Comparison of ENCODE assay signal across 8 cellular contexts in genomic region chr5:173890195-173890951, GRCh38. TPM values are rescaled to one million over a fixed set of nuclear protein-coding genes. Genes with fewer than 3 reads are reported as not detected.
DNase-seq lines count a peak whose midpoint lies in the region; ATAC-seq, FAIRE-seq and TF ChIP-seq lines count a peak whose summit lies in the region.

No MANE protein-coding gene starts in this region.

- TF ChIP-seq CTCF in endothelial cell (IDR thresholded peaks at IDR 0.05; ENCODE audit: unreplicated experiment) = no peak

- intact Hi-C loops in naive thymus-derived CD4-positive, alpha-beta T cell (cut with micrococcal nuclease) = no loop called here

- H3K27me3 ChIP-seq in naive thymus-derived CD4-positive, alpha-beta T cell (ENCODE audit: control insufficient read depth in 2 of 2, insufficient read depth in 2 of 2, low read length in 2 of 2) = no peaks in the 10 kb centered on the region

- no peak overlapping the region for H3K4me3 ChIP-seq in naive thymus-derived CD4-positive, alpha-beta T cell (ENCODE audit: low read length)

- H3K27me3 Mint-ChIP-seq in endothelial cell (ENCODE audit: unreplicated experiment) = peaks cover 8% of the 10 kb centered on the region
- no peaks in the 10 kb centered on the region for H3K27me3 Mint-ChIP-seq in naive thymus-derived CD4-positive, alpha-beta T cell

- H3K9me3 Mint-ChIP-seq in endothelial cell (ENCODE audit: unreplicated experiment) = no peaks in the 10 kb centered on the region
- H3K9me3 Mint-ChIP-seq in naive thymus-derived CD4-positive, alpha-beta T cell = peaks cover 0 to 7% (median 0%) of the 10 kb centered on the region in 11 donors

- no peaks in the 10 kb centered on the region for H3K36me3 Mint-ChIP-seq in endothelial cell (ENCODE audit: low read depth, unreplicated experiment)
- H3K36me3 Mint-ChIP-seq in naive thymus-derived CD4-positive, alpha-beta T cell = peaks cover 0 to 18% (median 4%) of the 10 kb centered on the region in 5 donors

- TF ChIP-seq POLR2A in H54 (IDR thresholded peaks at IDR 0.05; ENCODE audit: low read depth, low read length) = no peak

- CTCF ChIA-PET in naive thymus-derived CD4-positive, alpha-beta T cell (lab: Charles Lee) = interaction anchor here (0.8 to 2.6 kb wide), 3 partner anchors 11 to 35 kb away, joined by 4 to 8 read pairs (median 4); no protein-coding TSS in a partner anchor

- peaks cover 28% of the 10 kb centered on the region for H3K4me1 Mint-ChIP-seq in endothelial cell (ENCODE audit: unreplicated experiment)
- H3K4me1 Mint-ChIP-seq in naive thymus-derived CD4-positive, alpha-beta T cell = peaks cover 54 to 97% (median 80%) of the 10 kb centered on the region in 7 donors

- peaks cover 0 to 5% (median 0%) of the 10 kb centered on the region in 3 experiments for H3K36me3 ChIP-seq in naive thymus-derived CD4-positive, alpha-beta T cell (ENCODE audit: control insufficient read depth in 2 of 3, insufficient read depth in 3 of 3, low read length in 3 of 3)

- no peak for ATAC-seq in naive thymus-derived CD4-positive, alpha-beta T cell
- no peak for ATAC-seq in GM21360 (IDR thresholded peaks at IDR 0.05; ENCODE audit: unreplicated experiment)

- FAIRE-seq in H54 (lab: Jason Lieb, UNC) = no peak

- H3K4me1 ChIP-seq in naive thymus-derived CD4-positive, alpha-beta T cell (ENCODE audit: control insufficient read depth in 2 of 2, insufficient read depth in 2 of 2, low read length in 2 of 2) = peaks cover 38 to 56% of the 10 kb centered on the region in 2 donors

- no peaks in the 10 kb centered on the region for H3K9me3 ChIP-seq in naive thymus-derived CD4-positive, alpha-beta T cell (ENCODE audit: control insufficient read depth in 2 of 3, low read length in 3 of 3)

- no peak overlapping the region for H3K27ac Mint-ChIP-seq in endothelial cell (ENCODE audit: unreplicated experiment)
- peak overlapping the region in 2 of 9 donors; percentile 48 to 79 for H3K27ac Mint-ChIP-seq in naive thymus-derived CD4-positive, alpha-beta T cell

- H3K27ac ChIP-seq in naive thymus-derived CD4-positive, alpha-beta T cell (ENCODE audit: low read depth, low read length) = no peak overlapping the region

- POLR2A ChIA-PET in naive thymus-derived CD4-positive, alpha-beta T cell (lab: Charles Lee) = interaction anchor here (0.8 to 5.8 kb wide), 5 partner anchors 11 to 32 kb away, joined by 3 to 76 read pairs (median 3); no protein-coding TSS in a partner anchor

- peak; percentile 22 for DNase-seq in activated CD4-positive, alpha-beta T cell treated with anti-CD3 and anti-CD28 coated beads for 48 hours
- no peak for DNase-seq in activated CD4-positive, alpha-beta T cell treated with anti-CD3 and anti-CD28 coated beads for 4 hours
- DNase-seq in SK-N-DZ (ENCODE audit: low spot score) (peak; percentile 52), endothelial cell (ENCODE audit: low spot score) (peak; percentile 19), HK-2 (ENCODE audit: unreplicated experiment) (no peak), H54 (ENCODE audit: insufficient read length, low spot score) (no peak)
- no peak for DNase-seq in naive thymus-derived CD4-positive, alpha-beta T cell

- peak overlapping the region; percentile 96 for H3K4me3 Mint-ChIP-seq in endothelial cell (ENCODE audit: unreplicated experiment)
- H3K4me3 Mint-ChIP-seq in naive thymus-derived CD4-positive, alpha-beta T cell = peak overlapping the region; percentile 72 to 99 (median 94)

RNA-seq across cellular contexts. Expression of gene CPEB4, which starts 2.2 kb away (rescaled TPM):
- polyA plus RNA-seq in SK-N-DZ (2014; cell fraction: cytosol; rRNA removed) = 11.3 and 13.5 TPM in 2 replicates
- 6.8 and 8.3 TPM in 2 replicates for polyA plus RNA-seq in SK-N-DZ (2014; cell fraction: nucleus; rRNA removed)
- total RNA-seq in endothelial cell (ENCODE audit: unreplicated experiment) = 19.5 TPM
- 10 to 100 TPM; 12.6 to 40.4 (median 17.5) TPM for total RNA-seq in naive thymus-derived CD4-positive, alpha-beta T cell
- polyA plus RNA-seq in naive thymus-derived CD4-positive, alpha-beta T cell = 1 to 10 TPM; 3.9 to 6.9 TPM

Comparison
In these comparisons a context has a peak if more than half of its experiments do, and no peak if none do; other contexts are left out.
1. DNase-seq: peak in activated CD4-positive, alpha-beta T cell treated with anti-CD3 and anti-CD28 coated beads for 48 hours (single experiment), SK-N-DZ (single experiment) and endothelial cell (single experiment); none in activated CD4-positive, alpha-beta T cell treated with anti-CD3 and anti-CD28 coated beads for 4 hours (0 of 2), naive thymus-derived CD4-positive, alpha-beta T cell (0 of 9), HK-2 (single experiment) and H54 (single experiment).